In genomic region chr5:179403426-179404147, GRCh38 we compare ENCODE assay signal across 24 cellular contexts. TPM values are rescaled to one million over a fixed set of nuclear protein-coding genes. Genes with fewer than 3 reads are reported as not detected.
"Had no signal": no experiment of that assay in that cellular context is flagged by ENCODE, and none has a peak within 500 bp of the region (broad histone marks: within the 10 kb centered on the region; RNA-seq: fewer than 3 reads in every experiment).

No MANE protein-coding gene starts in this region.

- H3K27me3 ChIP-seq: body of pancreas, cardiac muscle cell, esophagus squamous epithelium, right lobe of liver, uterus had no signal

- DNase-seq: activated CD4-positive, alpha-beta T cell treated with anti-CD3 and anti-CD28 coated beads, Interleukin-2, amount 10 ng/mL, durations not matched to agents 24 days and 14 days; activated CD4-positive, CD25-positive, alpha-beta regulatory T cell; activated CD8-positive, alpha-beta memory T cell treated with anti-CD3 and anti-CD28 coated beads, Interleukin-2, amount 10 ng/mL, durations not matched to agents 7 days and 5 days; activated CD8-positive, alpha-beta T cell treated with anti-CD3 and anti-CD28 coated beads for 36 hours; activated effector memory CD4-positive, alpha-beta T cell treated with Interleukin-2 at 50 U/mL for 16 hours; activated naive CD4-positive, alpha-beta T cell treated with Interleukin-2 at 50 U/mL for 16 hours; activated T-cell treated with anti-CD3 and anti-CD28 coated beads for 4 hours; activated T-cell treated with anti-CD3 and anti-CD28 coated beads, Interleukin-2, amount 50 U/mL, for 72 hours; aorta; esophagus squamous epithelium; foreskin melanocyte; heart right ventricle; kidney glomerular epithelial cell; lower lobe of right lung; natural killer cell; stimulated activated CD4-positive, alpha-beta T cell treated with anti-CD3 and anti-CD28 coated beads, Interleukin-12 subunit alpha, Interleukin-12 subunit beta, amount 100 ng/mL, for 4 hours; stimulated activated CD4-positive, alpha-beta T cell treated with anti-CD3 and anti-CD28 coated beads, Interleukin-4, amount 100 ng/mL, for 1 hour; T-helper 1 cell; uterus had no signal

- H3K36me3 ChIP-seq: cardiac muscle cell, esophagus squamous epithelium, heart right ventricle, left lung, lower lobe of right lung, right lobe of liver, thoracic aorta, uterus had no signal

- H3K9me3 ChIP-seq: uterus had no signal

- H3K27ac ChIP-seq: body of pancreas, cardiac muscle cell, esophagus squamous epithelium, heart right ventricle, left lung, lower lobe of right lung, right lobe of liver, thoracic aorta, uterus had no signal

- H3K4me3 ChIP-seq: body of pancreas, cardiac muscle cell, esophagus squamous epithelium, heart right ventricle, left lung, lower lobe of right lung, right lobe of liver, thoracic aorta, uterus had no signal

- H3K4me1 ChIP-seq: body of pancreas, esophagus squamous epithelium, left lung, right lobe of liver, uterus had no signal

RNA-seq across cellular contexts. Expression of gene ADAMTS2, which starts 58.3 kb away (rescaled TPM):
- total RNA-seq: activated CD4-positive, alpha-beta T cell treated with anti-CD3 and anti-CD28 coated beads, Interleukin-2, amount 10 ng/mL, durations not matched to agents 24 days and 14 days; activated CD8-positive, alpha-beta memory T cell treated with anti-CD3 and anti-CD28 coated beads, Interleukin-2, amount 10 ng/mL, durations not matched to agents 7 days and 5 days; activated CD8-positive, alpha-beta T cell treated with anti-CD3 and anti-CD28 coated beads for 36 hours; activated T-cell treated with anti-CD3 and anti-CD28 coated beads, Interleukin-2, amount 50 U/mL, for 72 hours had no signal
